In the genomic region with DNA sequence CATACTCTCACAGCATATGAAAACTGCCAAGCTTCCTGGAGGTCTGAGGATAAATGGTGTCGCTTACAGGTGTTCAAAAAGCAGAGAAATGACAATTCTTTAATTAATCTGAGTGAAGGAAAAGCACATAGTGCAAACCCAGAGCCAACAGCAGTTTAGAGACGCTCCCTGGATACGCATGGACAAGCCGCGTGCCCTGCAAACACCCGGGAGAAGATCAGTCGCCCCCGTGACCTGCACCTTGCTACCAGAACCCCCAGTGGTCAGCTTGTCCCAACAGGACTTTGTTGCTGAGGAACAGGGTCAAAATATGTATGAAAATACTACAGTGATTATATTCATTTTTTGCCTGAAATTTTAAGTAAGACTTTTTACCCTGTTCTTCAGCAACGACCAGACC, we compare ENCODE assay signal across 31 cellular contexts.
DNase-seq lines count a peak whose midpoint lies in the region; ATAC-seq and TF ChIP-seq lines count a peak whose summit lies in the region.
"Had no signal": no experiment of that assay in that cellular context is flagged by ENCODE, and none has a peak within 500 bp of the region (broad histone marks: within the 10 kb centered on the region; RNA-seq: fewer than 3 reads in every experiment).

No MANE protein-coding gene starts in this region.

- peak overlapping the region; percentile 94 for H3K27ac ChIP-seq in WERI-Rb-1
- H3K27ac ChIP-seq in thyroid gland = peak overlapping the region; percentile 67 to 89 (median 88)
- H3K27ac ChIP-seq: 22Rv1, colonic mucosa, foreskin keratinocyte, SJSA1, suprapubic skin had no signal

- peak; percentile 27 for ATAC-seq in left lobe of liver
- ATAC-seq: activated CD4-positive, CD25-positive, alpha-beta regulatory T cell treated with anti-CD3 and anti-CD28 coated beads, Interleukin-2, amount 50 U/mL, for 24 hours; foreskin keratinocyte; sciatic nerve; stimulated activated memory B cell treated with anti-CD40 and anti-IgM and Interleukin-4, amounts not matched to agents 10 μg/mL and 1 μg/mL and 100 μg/mL, for 72 hours had no signal

- peaks cover 55 to 60% of the 10 kb centered on the region in 2 donors for H3K4me1 ChIP-seq in thyroid gland
- H3K4me1 ChIP-seq: foreskin keratinocyte had no signal

- no peaks in the 10 kb centered on the region for H3K9me3 ChIP-seq in WERI-Rb-1 (ENCODE audit: severe bottlenecking)
- no peaks in the 10 kb centered on the region for H3K9me3 ChIP-seq in thyroid gland
- H3K9me3 ChIP-seq: colonic mucosa, esophagus muscularis mucosa, HAP-1, SJSA1, suprapubic skin had no signal

- H3K4me3 ChIP-seq in WERI-Rb-1 (ENCODE audit: low read depth, low read length) (no peak overlapping the region), thyroid gland (replicated peaks in 1 of 3) (no peak overlapping the region)
- H3K4me3 ChIP-seq: colonic mucosa, esophagus muscularis mucosa, HAP-1, SJSA1, suprapubic skin had no signal

- H3K27me3 ChIP-seq in WERI-Rb-1 (ENCODE audit: insufficient read depth, low read depth, severe bottlenecking) = no peaks in the 10 kb centered on the region
- H3K27me3 ChIP-seq in thyroid gland = no peaks in the 10 kb centered on the region
- H3K27me3 ChIP-seq: colonic mucosa, esophagus muscularis mucosa, SJSA1, suprapubic skin had no signal

- no peaks in the 10 kb centered on the region; the same call in 1 of the 2 replicates for H3K36me3 ChIP-seq in WERI-Rb-1
- no peaks in the 10 kb centered on the region for H3K36me3 ChIP-seq in thyroid gland
- H3K36me3 ChIP-seq: colonic mucosa, esophagus muscularis mucosa, HAP-1, SJSA1, suprapubic skin had no signal

- intact Hi-C loops in thyroid gland (cut with DNase I) = loop anchor here (10.0 kb wide), 1 partner anchor 102 kb away; the partner anchor contains the start of gene SLC22A23

- TF ChIP-seq CTCF in WERI-Rb-1 (IDR thresholded peaks at IDR 0.05; ENCODE audit: low read depth, low read length) = no peak
- TF ChIP-seq CTCF in thyroid gland (IDR thresholded peaks at IDR 0.05) = no peak

- WGBS in thyroid gland, 2 donors = 45 to 47% methylated on average over 9 of the region's 9 CpGs

- no peak for TF ChIP-seq POLR2A in thyroid gland (IDR thresholded peaks at IDR 0.05)

- DNase-seq in DMS79 treated with DMSO at 0.1 percent for 48 hours (lab: John Stamatoyannopoulos, UW) (peak; percentile 17), DMS79 (lab: John Stamatoyannopoulos, UW) (no peak), WERI-Rb-1 (no peak), left lobe of liver (ENCODE audit: low spot score) (peak; percentile 64), thyroid gland (peak; percentile 60 to 74), anterior cingulate cortex (lab: John Stamatoyannopoulos, UW) (no peak), GM03348 (ENCODE audit: low spot score) (no peak), NCI-H1105 treated with DMSO at 0.1 percent for 48 hours (lab: John Stamatoyannopoulos, UW) (no peak)
- DNase-seq: activated CD4-positive, alpha-beta T cell treated with anti-CD3 and anti-CD28 coated beads, Interleukin-2, amount 50 U/mL, for 48 hours; activated CD8-positive, alpha-beta memory T cell treated with anti-CD3 and anti-CD28 coated beads, Interleukin-2, amount 50 U/mL, for 4 hours; activated naive CD4-positive, alpha-beta T cell treated with anti-CD3 and anti-CD28 coated beads, Interleukin-2, amount 50 U/mL, for 16 hours; amniotic stem cell; CD4-positive, alpha-beta T cell; colonic mucosa; foreskin keratinocyte; Kasumi-1; MV-4-11; NCI-H1694 treated with DMSO at 0.1 percent for 48 hours; NCI-H524; nephron progenitor cell; RPMI8226; stimulated activated CD4-positive, alpha-beta T cell treated with anti-CD3 and anti-CD28 coated beads, Interleukin-4, amount 100 ng/mL, for 4 hours; T-helper 1 cell had no signal

Comparison
In these comparisons a context has a peak if more than half of its experiments do, and no peak if none do; other contexts are left out.
1. DNase-seq: peak in DMS79 treated with DMSO at 0.1 percent for 48 hours (single experiment), left lobe of liver (single experiment) and thyroid gland (2 of 2); none in DMS79 (single experiment), WERI-Rb-1 (single experiment), anterior cingulate cortex (0 of 58), GM03348 (single experiment) and NCI-H1105 treated with DMSO at 0.1 percent for 48 hours (single experiment).